1 cellular context compared by ENCODE assay signal in the genomic region with DNA sequence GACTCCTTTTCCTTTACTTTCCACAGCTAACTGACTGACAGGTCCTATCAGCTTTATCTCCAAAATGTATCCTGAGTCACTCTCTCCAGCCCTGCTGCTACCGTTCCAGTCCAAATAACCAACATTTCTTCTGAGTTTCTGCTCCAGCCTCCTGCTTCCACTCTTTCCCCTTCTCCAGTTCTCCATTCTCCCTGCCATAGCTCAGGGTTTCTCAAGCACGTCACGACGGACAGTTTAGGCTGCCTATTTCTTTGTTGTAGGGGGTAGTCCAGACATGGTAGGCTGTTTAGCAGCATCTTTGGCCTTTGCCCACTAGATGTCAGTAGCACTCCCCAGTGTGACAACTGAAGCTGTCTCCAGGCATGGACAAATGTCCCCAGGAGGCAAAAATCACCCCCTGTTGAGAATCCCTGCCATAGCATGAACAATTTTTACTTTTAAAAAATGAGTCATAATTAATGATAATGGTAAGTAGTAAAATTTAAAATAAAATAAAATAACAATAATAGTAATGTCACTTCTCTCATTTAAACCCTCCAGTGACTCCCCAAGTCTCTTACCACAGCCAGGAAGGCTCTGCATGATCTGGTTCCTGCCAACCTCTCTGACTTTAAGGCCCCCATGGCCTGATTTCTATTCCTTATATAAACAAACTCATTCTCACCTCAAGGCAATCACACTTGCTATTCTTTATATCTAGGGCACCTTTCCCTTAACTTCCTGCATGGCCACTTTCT.
TF ChIP-seq lines count a peak whose summit lies in the region.

No MANE protein-coding gene starts in this region.

TF ChIP-seq in H1, 55 proteins besides CTCF, POLR2A, EP300 and RAD21:
- TF ChIP-seq RNF2 (IDR thresholded peaks at IDR 0.05; ENCODE audit: borderline replicate concordance, low read depth, low read length, missing control alignments, poor library complexity, severe bottlenecking) (no peak), YY1 (IDR thresholded peaks at IDR 0.05; ENCODE audit: low read depth, low read length) (0 out of 2 replicates have a peak, but pooled peaks have one; percentile 10), SP2 (IDR thresholded peaks at IDR 0.05; ENCODE audit: low read length) (no peak), KDM5A (IDR thresholded peaks at IDR 0.05; ENCODE audit: low read length) (no peak), TAF1 (IDR thresholded peaks at IDR 0.05; ENCODE audit: low read depth, low read length) (no peak), JUN (IDR thresholded peaks at IDR 0.05; ENCODE audit: low read depth, low read length) (no peak)
- TF ChIP-seq, protein P1, sequence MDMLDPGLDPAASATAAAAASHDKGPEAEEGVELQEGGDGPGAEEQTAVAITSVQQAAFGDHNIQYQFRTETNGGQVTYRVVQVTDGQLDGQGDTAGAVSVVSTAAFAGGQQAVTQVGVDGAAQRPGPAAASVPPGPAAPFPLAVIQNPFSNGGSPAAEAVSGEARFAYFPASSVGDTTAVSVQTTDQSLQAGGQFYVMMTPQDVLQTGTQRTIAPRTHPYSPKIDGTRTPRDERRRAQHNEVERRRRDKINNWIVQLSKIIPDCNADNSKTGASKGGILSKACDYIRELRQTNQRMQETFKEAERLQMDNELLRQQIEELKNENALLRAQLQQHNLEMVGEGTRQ (IDR thresholded peaks at IDR 0.05; ENCODE audit: low read length): no peak
- TF ChIP-seq, protein P2, sequence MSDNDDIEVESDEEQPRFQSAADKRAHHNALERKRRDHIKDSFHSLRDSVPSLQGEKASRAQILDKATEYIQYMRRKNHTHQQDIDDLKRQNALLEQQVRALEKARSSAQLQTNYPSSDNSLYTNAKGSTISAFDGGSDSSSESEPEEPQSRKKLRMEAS (IDR thresholded peaks at IDR 0.05): 0 out of 2 replicates have a peak, but pooled peaks have one; percentile 12
- TF ChIP-seq, protein P3, sequence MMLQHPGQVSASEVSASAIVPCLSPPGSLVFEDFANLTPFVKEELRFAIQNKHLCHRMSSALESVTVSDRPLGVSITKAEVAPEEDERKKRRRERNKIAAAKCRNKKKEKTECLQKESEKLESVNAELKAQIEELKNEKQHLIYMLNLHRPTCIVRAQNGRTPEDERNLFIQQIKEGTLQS (IDR thresholded peaks at IDR 0.05; ENCODE audit: insufficient read depth, low read depth, low read length): no peak
